In genomic region chr2:164220250-164220649, GRCh38 we compare ENCODE assay signal across 2 cellular contexts.
A peak's percentile ranks its signal among the peaks of the same experiment; 100 is the strongest.
TF ChIP-seq lines count a peak whose summit lies in the region.

No MANE protein-coding gene starts in this region.

TF ChIP-seq in HepG2, 621 proteins besides CTCF, POLR2A, EP300 and RAD21 (continued from another document and continues in another):
- no peak for TF ChIP-seq ZNF574 (CRISPR knock-in tag; IDR thresholded peaks at IDR 0.05)
- no peak for TF ChIP-seq MED1 (CRISPR knock-in tag; IDR thresholded peaks at IDR 0.05)
- no peak for TF ChIP-seq PAX8 (CRISPR knock-in tag; IDR thresholded peaks at IDR 0.05; ENCODE audit: borderline replicate concordance)
- TF ChIP-seq, protein P1, sequence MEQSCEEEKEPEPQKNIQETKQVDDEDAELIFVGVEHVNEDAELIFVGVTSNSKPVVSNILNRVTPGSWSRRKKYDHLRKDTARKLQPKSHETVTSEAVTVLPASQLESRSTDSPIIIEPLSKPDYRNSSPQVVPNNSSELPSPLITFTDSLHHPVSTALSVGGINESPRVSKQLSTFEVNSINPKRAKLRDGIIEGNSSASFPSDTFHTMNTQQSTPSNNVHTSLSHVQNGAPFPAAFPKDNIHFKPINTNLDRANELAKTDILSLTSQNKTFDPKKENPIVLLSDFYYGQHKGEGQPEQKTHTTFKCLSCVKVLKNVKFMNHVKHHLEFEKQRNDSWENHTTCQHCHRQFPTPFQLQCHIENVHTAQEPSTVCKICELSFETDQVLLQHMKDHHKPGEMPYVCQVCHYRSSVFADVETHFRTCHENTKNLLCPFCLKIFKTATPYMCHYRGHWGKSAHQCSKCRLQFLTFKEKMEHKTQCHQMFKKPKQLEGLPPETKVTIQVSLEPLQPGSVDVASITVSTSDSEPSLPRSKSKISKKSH (CRISPR knock-in tag; IDR thresholded peaks at IDR 0.05; ENCODE audit: borderline replicate concordance), result no peak
- no peak for TF ChIP-seq ZNF142 (CRISPR knock-in tag; IDR thresholded peaks at IDR 0.05)
- no peak for TF ChIP-seq ZNF12 (CRISPR knock-in tag; IDR thresholded peaks at IDR 0.05)
- no peak for TF ChIP-seq HDAC2 (CRISPR knock-in tag; IDR thresholded peaks at IDR 0.05)
- TF ChIP-seq, protein P2, sequence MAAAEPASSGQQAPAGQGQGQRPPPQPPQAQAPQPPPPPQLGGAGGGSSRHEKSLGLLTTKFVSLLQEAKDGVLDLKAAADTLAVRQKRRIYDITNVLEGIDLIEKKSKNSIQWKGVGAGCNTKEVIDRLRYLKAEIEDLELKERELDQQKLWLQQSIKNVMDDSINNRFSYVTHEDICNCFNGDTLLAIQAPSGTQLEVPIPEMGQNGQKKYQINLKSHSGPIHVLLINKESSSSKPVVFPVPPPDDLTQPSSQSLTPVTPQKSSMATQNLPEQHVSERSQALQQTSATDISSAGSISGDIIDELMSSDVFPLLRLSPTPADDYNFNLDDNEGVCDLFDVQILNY (CRISPR knock-in tag; conservative IDR thresholded peaks at IDR 0.05), result no peak
- TF ChIP-seq JARID2 (CRISPR knock-in tag; IDR thresholded peaks at IDR 0.05; ENCODE audit: insufficient replicate concordance), result no peak
- no peak for TF ChIP-seq ZNF33B (CRISPR knock-in tag; IDR thresholded peaks at IDR 0.05)
- no peak for TF ChIP-seq NFE2L2 (IDR thresholded peaks at IDR 0.05; ENCODE audit: low read length)
- peak; percentile 97 for TF ChIP-seq MAFF (IDR thresholded peaks at IDR 0.05; ENCODE audit: low read depth, low read length)
- TF ChIP-seq, protein P3, sequence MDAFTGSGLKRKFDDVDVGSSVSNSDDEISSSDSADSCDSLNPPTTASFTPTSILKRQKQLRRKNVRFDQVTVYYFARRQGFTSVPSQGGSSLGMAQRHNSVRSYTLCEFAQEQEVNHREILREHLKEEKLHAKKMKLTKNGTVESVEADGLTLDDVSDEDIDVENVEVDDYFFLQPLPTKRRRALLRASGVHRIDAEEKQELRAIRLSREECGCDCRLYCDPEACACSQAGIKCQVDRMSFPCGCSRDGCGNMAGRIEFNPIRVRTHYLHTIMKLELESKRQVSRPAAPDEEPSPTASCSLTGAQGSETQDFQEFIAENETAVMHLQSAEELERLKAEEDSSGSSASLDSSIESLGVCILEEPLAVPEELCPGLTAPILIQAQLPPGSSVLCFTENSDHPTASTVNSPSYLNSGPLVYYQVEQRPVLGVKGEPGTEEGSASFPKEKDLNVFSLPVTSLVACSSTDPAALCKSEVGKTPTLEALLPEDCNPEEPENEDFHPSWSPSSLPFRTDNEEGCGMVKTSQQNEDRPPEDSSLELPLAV (CRISPR knock-in tag; conservative IDR thresholded peaks at IDR 0.05; ENCODE audit: low read depth), result no peak
- TF ChIP-seq GZF1 (CRISPR knock-in tag; IDR thresholded peaks at IDR 0.05), result no peak

TF ChIP-seq in K562, 482 proteins besides CTCF, POLR2A, EP300 and RAD21 (continued from another document):
- no peak for TF ChIP-seq ATF6 (CRISPR knock-in tag; IDR thresholded peaks at IDR 0.05)
- TF ChIP-seq MAFF (IDR thresholded peaks at IDR 0.05; ENCODE audit: low read length), result peak; percentile 75
- no peak for TF ChIP-seq ZNF436 (CRISPR knock-in tag; IDR thresholded peaks at IDR 0.05)
TF ChIP-seq in K562: peak in this region for 5.
